Comparison of ENCODE assay signal across 19 cellular contexts in the genomic region with DNA sequence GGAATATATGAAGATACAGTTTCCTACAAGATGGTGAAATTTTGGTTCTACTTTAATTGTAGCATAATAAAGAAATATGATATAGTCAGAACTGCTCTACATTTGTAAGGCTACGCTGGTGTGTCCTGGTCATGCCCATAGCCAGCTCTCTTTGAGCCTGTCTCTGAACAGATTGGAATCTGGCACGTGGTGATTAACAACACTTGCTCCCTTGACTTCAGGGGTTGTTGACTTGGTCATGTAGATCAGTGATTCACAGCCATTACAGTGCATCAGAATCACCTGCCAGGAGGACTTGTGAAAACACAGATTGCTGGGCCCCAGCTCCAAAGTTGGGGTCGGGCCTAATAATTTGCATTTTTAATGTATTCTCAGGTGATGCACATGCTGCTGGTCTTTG.
A peak's percentile ranks its signal among the peaks of the same experiment; 100 is the strongest.
DNase-seq lines count a peak whose midpoint lies in the region; ATAC-seq, FAIRE-seq and TF ChIP-seq lines count a peak whose summit lies in the region.
"Had no signal": no experiment of that assay in that cellular context is flagged by ENCODE, and none has a peak within 500 bp of the region (broad histone marks: within the 10 kb centered on the region; RNA-seq: fewer than 3 reads in every experiment).

No MANE protein-coding gene starts in this region.

- intact Hi-C loops in PC-9 (cut with micrococcal nuclease; ENCODE audit: unreplicated experiment): no loop called here

- no TSS peak for BruUV-seq in PC-9 (replicated peaks; lab: Mats Ljungman, UMichigan)

- no peak overlapping the region for H3K27ac ChIP-seq in PC-9
- H3K27ac ChIP-seq: BLaER1 had no signal

- H4K20me1 ChIP-seq in PC-9 (ENCODE audit: insufficient read depth): no peaks in the 10 kb centered on the region
- H4K20me1 ChIP-seq: BLaER1 had no signal

- no peaks in the 10 kb centered on the region; the same call in 1 of the 2 replicates for H3F3A ChIP-seq in PC-9 (ENCODE audit: insufficient read depth, low read depth)

- H3K36me3 ChIP-seq in bronchial epithelial cell (ENCODE audit: control insufficient read depth, insufficient read depth, low read length): no peaks in the 10 kb centered on the region
- H3K36me3 ChIP-seq in PC-9 (ENCODE audit: low read depth): no peaks in the 10 kb centered on the region
- H3K36me3 ChIP-seq: BLaER1, HAP-1 had no signal

- FAIRE-seq in bronchial epithelial cell (lab: Jason Lieb, UNC): no peak
- FAIRE-seq: GM12891, GM18507, H54 had no signal

- TF ChIP-seq CTCF in bronchial epithelial cell (IDR thresholded peaks at IDR 0.05; ENCODE audit: insufficient read depth, low read length, severe bottlenecking) (no peak), PC-9 (conservative IDR thresholded peaks at IDR 0.05) (no peak)

- POLR2A ChIA-PET in PC-9 (lab: Charles Lee; ENCODE audit: unreplicated experiment): no interaction called here

- H3K4me3 ChIP-seq in bronchial epithelial cell (ENCODE audit: low read depth, low read length) (no peak overlapping the region), PC-9 (no peak overlapping the region)
- H3K4me3 ChIP-seq: BLaER1, HAP-1 had no signal

- no peaks in the 10 kb centered on the region for H3K9me3 ChIP-seq in PC-9 (ENCODE audit: insufficient read depth, low read depth)
- H3K9me3 ChIP-seq: HAP-1 had no signal

- ATAC-seq in HG02571 (IDR thresholded peaks at IDR 0.05; ENCODE audit: unreplicated experiment): no peak
- no peak for ATAC-seq in GM18873 (IDR thresholded peaks at IDR 0.05; ENCODE audit: low FRiP score, unreplicated experiment)
- ATAC-seq: CD8-positive, alpha-beta T cell had no signal

- no peak overlapping the region for H2AFZ ChIP-seq in PC-9

- H3K4me1 ChIP-seq in PC-9 (replicated peaks; ENCODE audit: insufficient read depth): no peaks in the 10 kb centered on the region
- H3K4me1 ChIP-seq: BLaER1, HAP-1 had no signal

- CTCF ChIA-PET in PC-9 (lab: Charles Lee): no interaction called here

- H3K27me3 ChIP-seq in bronchial epithelial cell (ENCODE audit: control insufficient read depth, insufficient read depth, low read length): no peaks in the 10 kb centered on the region
- H3K27me3 ChIP-seq in PC-9 (ENCODE audit: insufficient read depth, low read depth): no peaks in the 10 kb centered on the region
- H3K27me3 ChIP-seq: BLaER1 had no signal

- H3K4me2 ChIP-seq in PC-9: no peak overlapping the region
- H3K4me2 ChIP-seq: BLaER1 had no signal

- DNase-seq in bronchial epithelial cell (ENCODE audit: low read depth): peak; percentile 4
- peak; percentile 57 for DNase-seq in kidney tubule cell (ENCODE audit: low spot score)
- peak; percentile 47 for DNase-seq in renal cortical epithelial cell (ENCODE audit: low read depth)
- no peak for DNase-seq in PC-9
- DNase-seq: CD4-positive, CD25-positive, alpha-beta regulatory T cell; CD8-positive, alpha-beta T cell; DMS 273 treated with DMSO at 0.1 percent for 48 hours; DMS53; DMS79 treated with DMSO at 0.1 percent for 48 hours; GF-D8; GOT3; HFFc6 had no signal

- no peaks in the 10 kb centered on the region for H3K79me2 ChIP-seq in PC-9 (ENCODE audit: low read depth)

- no peaks in the 10 kb centered on the region for H3K9me2 ChIP-seq in PC-9 (ENCODE audit: insufficient read depth)

Comparison
In these comparisons a context has a peak if more than half of its experiments do, and no peak if none do; other contexts are left out.
1. DNase-seq: peak in bronchial epithelial cell (single experiment), kidney tubule cell (single experiment) and renal cortical epithelial cell (single experiment); none in PC-9 (0 of 2).